Comparison of ENCODE assay signal across 8 cellular contexts in the genomic region with DNA sequence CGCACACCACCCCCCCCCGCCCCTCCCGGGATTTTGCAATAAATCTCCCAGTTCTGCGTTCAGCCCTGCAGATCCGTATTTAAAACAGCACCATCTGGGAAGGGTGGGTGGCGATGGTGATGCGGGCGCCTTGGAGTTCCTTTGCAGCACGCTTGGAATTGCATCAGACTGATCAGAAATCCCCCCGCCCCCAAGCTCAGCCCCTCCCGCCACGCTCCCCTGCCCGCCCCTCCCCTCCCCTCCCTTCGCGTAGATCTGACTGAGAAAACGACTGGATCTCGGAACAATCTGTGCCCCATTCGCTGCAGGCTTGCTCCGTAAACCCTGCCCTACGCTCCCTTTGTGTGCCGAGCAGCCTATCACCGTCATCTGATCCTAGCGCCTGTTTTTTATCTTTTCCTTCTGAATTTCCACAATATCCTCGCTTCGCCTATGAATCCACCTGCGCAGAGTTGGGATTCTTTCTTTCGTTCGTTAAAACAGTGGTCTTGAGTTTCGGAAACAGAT. TPM values are rescaled to one million over a fixed set of nuclear protein-coding genes. Genes with fewer than 3 reads are reported as not detected.
DNase-seq lines count a peak whose midpoint lies in the region; ATAC-seq and TF ChIP-seq lines count a peak whose summit lies in the region.

No MANE protein-coding gene starts in this region.

- no peak for TF ChIP-seq CTCF in breast epithelium (IDR thresholded peaks at IDR 0.05)

- H3K36me3 ChIP-seq in breast epithelium: no peaks in the 10 kb centered on the region

- H3K27me3 ChIP-seq in breast epithelium: peaks cover 0 to 44% of the 10 kb centered on the region in 2 donors

- H3K27ac ChIP-seq in breast epithelium: no peak overlapping the region

- peak overlapping the region; percentile 36 to 66 (median 43) for H3K4me3 ChIP-seq in breast epithelium

- peaks cover 0 to 8% of the 10 kb centered on the region in 2 donors for H3K4me1 ChIP-seq in breast epithelium

- TF ChIP-seq POLR2A in breast epithelium (IDR thresholded peaks at IDR 0.05): no peak

- intact Hi-C loops in breast epithelium (cut with DNase I; ENCODE audit: low total_unique reads): no loop called here

- H3K9me3 ChIP-seq in breast epithelium: no peaks in the 10 kb centered on the region

- ATAC-seq in GM21786 (IDR thresholded peaks at IDR 0.05; ENCODE audit: unreplicated experiment): no peak

- peak; percentile 68 for DNase-seq in DMS79 treated with DMSO at 0.1 percent for 48 hours (lab: John Stamatoyannopoulos, UW)
- peak; percentile 47 for DNase-seq in NCI-H2171 (lab: John Stamatoyannopoulos, UW)
- no peak for DNase-seq in breast epithelium (ENCODE audit: low spot score in 2 of 2)
- peak; percentile 66 for DNase-seq in kidney glomerular epithelial cell (lab: John Stamatoyannopoulos, UW)
- DNase-seq in ureter (ENCODE audit: low spot score): peak; percentile 47
- DNase-seq in HPDE6-E6E7 (ENCODE audit: extremely low spot score): no peak
- no peak for DNase-seq in middle frontal gyrus (ENCODE audit: extremely low spot score, low spot score)

RNA-seq across cellular contexts. Expression of a gene that starts 18.1 kb away (rescaled TPM):
- total RNA-seq in breast epithelium (under 1 TPM in 2 of 3 donors, not detected in 1; 0.44 to 0.66 TPM), ureter (6.0 TPM)

Comparison
In these comparisons a context has a peak if more than half of its experiments do, and no peak if none do; other contexts are left out.
1. DNase-seq: peak in DMS79 treated with DMSO at 0.1 percent for 48 hours (single experiment), NCI-H2171 (single experiment), kidney glomerular epithelial cell (single experiment) and ureter (single experiment); none in breast epithelium (0 of 2), HPDE6-E6E7 (single experiment) and middle frontal gyrus (single experiment).